ENCODE assay signal across 18 cellular contexts in genomic region chr15:75721923-75722870, GRCh38. TPM values are rescaled to one million over a fixed set of nuclear protein-coding genes. Genes with fewer than 3 reads are reported as not detected.
DNase-seq lines count a peak whose midpoint lies in the region; ATAC-seq, FAIRE-seq and TF ChIP-seq lines count a peak whose summit lies in the region.
"Had no signal": no experiment of that assay in that cellular context is flagged by ENCODE, and none has a peak within 500 bp of the region (broad histone marks: within the 10 kb centered on the region; RNA-seq: fewer than 3 reads in every experiment).

No MANE protein-coding gene starts in this region.

- DNase-seq in right lobe of liver (peak in 2 of 3 donors; percentile 22 to 52), HepG2 (ENCODE audit: low spot score) (no peak), neural progenitor cell (ENCODE audit: low spot score) (no peak), SHP77 treated with DMSO at 0.1 percent for 48 hours (lab: John Stamatoyannopoulos, UW) (no peak), AG20443 (ENCODE audit: low spot score) (no peak), C1 segment of cervical spinal cord (lab: John Stamatoyannopoulos, UW) (no peak), MM.1S (no peak)
- DNase-seq: activated CD8-positive, alpha-beta memory T cell treated with anti-CD3 and anti-CD28 coated beads, Interleukin-2, amount 50 U/mL, for 48 hours; activated naive CD4-positive, alpha-beta T cell treated with anti-CD3 and anti-CD28 coated beads, Interleukin-2, amount 10 ng/mL, durations not matched to agents 7 days and 5 days; foreskin melanocyte; immature natural killer cell; midbrain; NCI-H69 had no signal

- CTCF ChIA-PET in HepG2 (lab: Yijun Ruan, JAX; ENCODE audit: low intra/inter-chr PET ratio, low total read pairs) = no interaction called here

- H3K9me3 ChIP-seq in right lobe of liver = no peaks in the 10 kb centered on the region
- no peaks in the 10 kb centered on the region for H3K9me3 ChIP-seq in HepG2 (ENCODE audit: low read length)
- no peaks in the 10 kb centered on the region for H3K9me3 ChIP-seq in neural progenitor cell (ENCODE audit: low read depth)
- no peaks in the 10 kb centered on the region for H3K9me3 ChIP-seq in MM.1S (replicated peaks; ENCODE audit: insufficient read depth, low read length)
- H3K9me3 ChIP-seq: prostate gland had no signal

- H3K27ac ChIP-seq in right lobe of liver (no peak overlapping the region), HepG2 (ENCODE audit: extremely low read length, insufficient read depth, low read length) (no peak overlapping the region), neural progenitor cell (no peak overlapping the region), MM.1S (ENCODE audit: low read length) (no peak overlapping the region)
- H3K27ac ChIP-seq: prostate gland had no signal

- H3K4me1 Mint-ChIP-seq in neural progenitor cell = peaks cover 27% of the 10 kb centered on the region
- H3K4me1 Mint-ChIP-seq: activated naive CD4-positive, alpha-beta T cell treated with anti-CD3 and anti-CD28 coated beads, Interleukin-2, amount 10 ng/mL, durations not matched to agents 7 days and 5 days had no signal

- no peak overlapping the region for H3K9ac ChIP-seq in HepG2 (ENCODE audit: insufficient read depth, low read depth, low read length)
- H3K9ac ChIP-seq in neural progenitor cell = no peak overlapping the region
- H3K9ac ChIP-seq in MM.1S (ENCODE audit: low read length) = no peak overlapping the region

- TF ChIP-seq POLR2A in right lobe of liver (IDR thresholded peaks at IDR 0.05) (no peak), HepG2 (IDR thresholded peaks at IDR 0.05; ENCODE audit: insufficient read depth in 1 of 2, low read depth in 2 of 2, low read length in 2 of 2) (no peak)

- H3K27me3 Mint-ChIP-seq in neural progenitor cell (ENCODE audit: insufficient read depth, low read depth) = peaks cover 6% of the 10 kb centered on the region

- no TSS peak for BruUV-seq in HepG2 (replicated peaks; lab: Mats Ljungman, UMichigan)

- POLR2A ChIA-PET in HepG2 (lab: Yijun Ruan, JAX) = no interaction called here

- TF ChIP-seq EP300 in HepG2 (IDR thresholded peaks at IDR 0.05; ENCODE audit: low read depth in 2 of 2, low read length in 2 of 2) (no peak), HepG2 (CRISPR knock-in tag; IDR thresholded peaks at IDR 0.05; ENCODE audit: borderline replicate concordance) (no peak)

- H3K36me3 ChIP-seq in right lobe of liver (no peaks in the 10 kb centered on the region), HepG2 (replicated peaks in 1 of 2; ENCODE audit: control insufficient read depth in 1 of 2, insufficient read depth in 2 of 2, low read length in 2 of 2) (no peaks in the 10 kb centered on the region), neural progenitor cell (no peaks in the 10 kb centered on the region), MM.1S (replicated peaks; ENCODE audit: insufficient read depth, low read length) (no peaks in the 10 kb centered on the region)
- H3K36me3 ChIP-seq: prostate gland had no signal

- FAIRE-seq in HepG2 (lab: Jason Lieb, UNC) = no peak
- FAIRE-seq: HTR-8/SVneo had no signal

- no peaks in the 10 kb centered on the region for H3K9me2 ChIP-seq in MM.1S (replicated peaks; ENCODE audit: insufficient read depth, low read length)

- no peaks in the 10 kb centered on the region for H4K20me1 ChIP-seq in HepG2 (ENCODE audit: insufficient read depth, low read length)
- no peaks in the 10 kb centered on the region for H4K20me1 ChIP-seq in neural progenitor cell (ENCODE audit: low read depth)
- no peaks in the 10 kb centered on the region for H4K20me1 ChIP-seq in MM.1S (ENCODE audit: insufficient read depth, low read length)

- no peak for TF ChIP-seq CTCF in right lobe of liver (IDR thresholded peaks at IDR 0.05)
- no peak for TF ChIP-seq CTCF in HepG2 (CRISPR knock-in tag; IDR thresholded peaks at IDR 0.05)
- TF ChIP-seq CTCF in neural progenitor cell (IDR thresholded peaks at IDR 0.05) = no peak
- TF ChIP-seq CTCF in MM.1S (IDR thresholded peaks at IDR 0.05; ENCODE audit: low read length) = no peak

- peak overlapping the region; percentile 47 for H3K4me3 Mint-ChIP-seq in neural progenitor cell
- H3K4me3 Mint-ChIP-seq: activated naive CD4-positive, alpha-beta T cell treated with anti-CD3 and anti-CD28 coated beads, Interleukin-2, amount 10 ng/mL, durations not matched to agents 7 days and 5 days; immature natural killer cell had no signal

- H3K4me3 ChIP-seq in right lobe of liver (no peak overlapping the region), HepG2 (replicated peaks in 1 of 3; ENCODE audit: insufficient read depth in 1 of 3, low read depth in 2 of 3, low read length in 3 of 3) (no peak overlapping the region), neural progenitor cell (no peak overlapping the region), MM.1S (ENCODE audit: low read length) (no peak overlapping the region)
- H3K4me3 ChIP-seq: prostate gland had no signal

- H3K4me1 ChIP-seq in right lobe of liver (peaks cover 0 to 12% (median 5%) of the 10 kb centered on the region in 4 donors), HepG2 (ENCODE audit: insufficient read depth, low read length) (peaks cover 27% of the 10 kb centered on the region), neural progenitor cell (no peaks in the 10 kb centered on the region), MM.1S (ENCODE audit: low read length) (peaks cover 8% of the 10 kb centered on the region)
- H3K4me1 ChIP-seq: prostate gland had no signal

- H3K79me2 ChIP-seq in HepG2 (ENCODE audit: insufficient read depth, low read length) (no peaks in the 10 kb centered on the region), neural progenitor cell (ENCODE audit: low read depth) (no peaks in the 10 kb centered on the region), MM.1S (ENCODE audit: low read length) (no peaks in the 10 kb centered on the region)

- H3K27ac Mint-ChIP-seq in neural progenitor cell = peak overlapping the region; percentile 52
- H3K27ac Mint-ChIP-seq: activated naive CD4-positive, alpha-beta T cell treated with anti-CD3 and anti-CD28 coated beads, Interleukin-2, amount 10 ng/mL, durations not matched to agents 7 days and 5 days; immature natural killer cell had no signal

- in situ Hi-C loops in HepG2 (cut with HindIII; ENCODE audit: extremely low pct_ligation_motif_present, low pct_unique_long_range_greater_than_20kb) = loop anchor here (10.0 kb wide), 2 partner anchors 83 to 203 kb away; no protein-coding TSS in a partner anchor

- 70% methylated on average over 2 of the region's 14 CpGs for WGBS in right lobe of liver (ENCODE audit: insufficient coverage, low coverage, low lambda C conversion rate, missing lambda C conversion rate)
- 31% methylated on average over 8 of the region's 14 CpGs for WGBS in HepG2 (ENCODE audit: low lambda C conversion rate)

- H2AFZ ChIP-seq in HepG2 (ENCODE audit: low read length) = no peak overlapping the region
- no peak overlapping the region for H2AFZ ChIP-seq in neural progenitor cell (replicated peaks)
- no peak overlapping the region for H2AFZ ChIP-seq in MM.1S (ENCODE audit: low read length)

- H3K9me3 Mint-ChIP-seq in neural progenitor cell = no peaks in the 10 kb centered on the region
- H3K9me3 Mint-ChIP-seq: activated naive CD4-positive, alpha-beta T cell treated with anti-CD3 and anti-CD28 coated beads, Interleukin-2, amount 10 ng/mL, durations not matched to agents 7 days and 5 days; immature natural killer cell had no signal

- no peaks in the 10 kb centered on the region for H3K36me3 Mint-ChIP-seq in neural progenitor cell
- H3K36me3 Mint-ChIP-seq: activated naive CD4-positive, alpha-beta T cell treated with anti-CD3 and anti-CD28 coated beads, Interleukin-2, amount 10 ng/mL, durations not matched to agents 7 days and 5 days; immature natural killer cell had no signal

- ATAC-seq in right lobe of liver (peak in 2 of 4 donors; percentile 7 to 15), HepG2 (no peak), esophagus mucosa (peak; percentile 1)
- ATAC-seq: Panc1 had no signal

- H3K4me2 ChIP-seq in HepG2 (ENCODE audit: low read depth, low read length) (no peak overlapping the region), neural progenitor cell (no peak overlapping the region), MM.1S (ENCODE audit: low read depth, low read length) (no peak overlapping the region)

- TF ChIP-seq RAD21 in HepG2 (CRISPR knock-in tag; IDR thresholded peaks at IDR 0.05) = no peak

- intact Hi-C loops in right lobe of liver (cut with DNase I) (loop anchor here in 1 of 2 donors (10.0 kb wide), 1 partner anchor 73 kb away; no protein-coding TSS in a partner anchor), HepG2 (cut with micrococcal nuclease; ENCODE audit: unreplicated experiment) (loop anchor here (10.0 kb wide), 1 partner anchor 203 kb away; no protein-coding TSS in a partner anchor)

- H3F3A ChIP-seq in neural progenitor cell (ENCODE audit: low read depth) = no peaks in the 10 kb centered on the region
- no peaks in the 10 kb centered on the region for H3F3A ChIP-seq in MM.1S (ENCODE audit: insufficient read depth, low read length)

- H3K27me3 ChIP-seq in right lobe of liver = no peaks in the 10 kb centered on the region
- peaks cover 0 to 9% of the 10 kb centered on the region in 2 experiments; a peak in 2 of 5 replicates for H3K27me3 ChIP-seq in HepG2 (ENCODE audit: control insufficient read depth in 1 of 2, insufficient read depth in 2 of 2, low read length in 2 of 2)
- H3K27me3 ChIP-seq in neural progenitor cell = no peaks in the 10 kb centered on the region
- H3K27me3 ChIP-seq in MM.1S (replicated peaks; ENCODE audit: insufficient read depth, low read length) = no peaks in the 10 kb centered on the region

RNA-seq across cellular contexts. Expression of gene CSPG4, which starts 9.5 kb away (rescaled TPM):
- total RNA-seq in right lobe of liver (under 1 TPM; 0.12 to 0.29 (median 0.20) TPM), HepG2 (2016; rRNA removed; fragmentation: Illumina TruSeq; extraction: Trizol) (0.03 and 0.04 TPM in 2 replicates), esophagus mucosa (1.9 TPM), neural progenitor cell (ENCODE audit: low replicate concordance) (0.07 and 0.37 TPM in 2 replicates)
- not detected in 2 replicates for total RNA-seq in HepG2 (2016; cell fraction: cytosol; rRNA removed; fragmentation: Illumina TruSeq; extraction: Trizol; ENCODE audit: low read depth)
- total RNA-seq in HepG2 (2016; cell fraction: insoluble cytoplasmic fraction; rRNA removed; fragmentation: Illumina TruSeq; extraction: Trizol) = 0.01 and 0.02 TPM in 2 replicates
- not detected in 2 replicates for total RNA-seq in HepG2 (2016; cell fraction: membrane; rRNA removed; fragmentation: Illumina TruSeq; extraction: Trizol)
- total RNA-seq in HepG2 (2016; cell fraction: nucleus; rRNA removed; fragmentation: Illumina TruSeq; extraction: Trizol) = 0.06 and 0.09 TPM in 2 replicates
- 0.01 and 0.03 TPM in 2 replicates for polyA plus RNA-seq in HepG2 (2011; rRNA removed)
- 0.01 TPM in 2 replicates for polyA plus RNA-seq in HepG2 (2011; cell fraction: cytosol; rRNA removed)
- 0.14 and 0.19 TPM in 2 replicates for polyA plus RNA-seq in HepG2 (2011; cell fraction: nucleus; rRNA removed)
- 0.03 and 0.04 TPM in 2 replicates for polyA plus RNA-seq in HepG2 (2012)
- not detected in 2 replicates for polyA plus RNA-seq in HepG2 (2016; cell fraction: cytosol; fragmentation: Illumina TruSeq; extraction: Trizol; ENCODE audit: low read depth)
- polyA plus RNA-seq in HepG2 (2016; cell fraction: insoluble cytoplasmic fraction; fragmentation: Illumina TruSeq; extraction: Trizol; ENCODE audit: low read depth) = not detected in 2 replicates
- polyA plus RNA-seq in HepG2 (2016; cell fraction: membrane; fragmentation: Illumina TruSeq; extraction: Trizol; ENCODE audit: low read depth) = not detected in 2 replicates
- not detected in 2 replicates for polyA plus RNA-seq in HepG2 (2016; cell fraction: nucleus; fragmentation: Illumina TruSeq; extraction: Trizol; ENCODE audit: insufficient read depth, low read depth)
- 0.08 and 24.5 TPM in 2 replicates for polyA minus RNA-seq in HepG2 (2011; rRNA and poly(A)+ RNA removed; ENCODE audit: low replicate concordance)
- 0.18 TPM in 1 of 2 replicates, not detected in the other for polyA minus RNA-seq in HepG2 (2011; cell fraction: cytosol; rRNA and poly(A)+ RNA removed)
- polyA minus RNA-seq in HepG2 (2011; cell fraction: nucleus; rRNA and poly(A)+ RNA removed) = 0.12 and 0.13 TPM in 2 replicates
- total RNA-seq: T-helper 2 cell treated with Interferon-gamma antibody and Interleukin-4, amounts not matched to agents 100 ng/mL and 5 ng/mL, for 36 hours had no signal

Comparison
In these comparisons a context has a peak if more than half of its experiments do, and no peak if none do; other contexts are left out.
1. DNase-seq: peak in right lobe of liver (2 of 3); none in HepG2 (single experiment), neural progenitor cell (single experiment), SHP77 treated with DMSO at 0.1 percent for 48 hours (single experiment), AG20443 (single experiment), C1 segment of cervical spinal cord (0 of 14) and MM.1S (single experiment).